Comparison of ENCODE assay signal across 15 cellular contexts in the genomic region with DNA sequence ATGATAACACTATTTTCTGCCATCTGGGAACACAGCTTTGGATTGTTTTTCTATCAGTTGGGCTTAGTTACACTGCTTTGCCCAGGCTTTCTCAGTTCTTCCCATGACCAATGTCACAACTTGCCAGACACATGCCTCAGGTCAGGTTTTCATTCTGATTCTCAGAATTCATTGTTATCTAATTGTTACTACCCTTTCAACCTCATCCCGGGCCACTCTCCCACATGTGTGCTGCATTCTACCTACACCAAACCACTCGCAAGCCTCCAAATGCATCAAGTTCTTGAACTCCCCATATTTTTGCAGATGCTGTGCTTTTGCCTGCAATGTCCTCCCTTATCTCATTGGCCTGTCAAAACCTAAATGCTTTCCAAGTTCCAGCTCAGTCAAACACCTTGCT. TPM values are rescaled to one million over a fixed set of nuclear protein-coding genes. Genes with fewer than 3 reads are reported as not detected.
"Had no signal": no experiment of that assay in that cellular context is flagged by ENCODE, and none has a peak within 500 bp of the region (broad histone marks: within the 10 kb centered on the region; RNA-seq: fewer than 3 reads in every experiment).

No MANE protein-coding gene starts in this region.

- DNase-seq: activated CD8-positive, alpha-beta memory T cell treated with anti-CD3 and anti-CD28 coated beads, Interleukin-2, amount 50 U/mL, for 4 hours; activated gamma-delta T cell; cerebellar nuclear complex; dermis blood vessel endothelial cell; kidney; left ventricle myocardium inferior; nephron progenitor cell; spleen; stimulated activated CD4-positive, alpha-beta T cell treated with anti-CD3 and anti-CD28 coated beads, Interleukin-1b, Interleukin-23, amount 100 ng/mL, for 48 hours; stimulated activated naive B cell treated with anti-CD40 and anti-IgM and Interleukin-4, amounts not matched to agents 10 μg/mL and 1 μg/mL and 100 μg/mL, for 72 hours; upper lobe of left lung had no signal

- H3K4me1 ChIP-seq: left ventricle myocardium inferior, spleen, upper lobe of left lung had no signal

- H3K36me3 ChIP-seq: left ventricle myocardium inferior, spleen, suprapubic skin, upper lobe of left lung had no signal

- ATAC-seq: sciatic nerve; stimulated activated naive B cell treated with anti-CD40 and anti-IgM and Interleukin-4, amounts not matched to agents 10 μg/mL and 1 μg/mL and 100 μg/mL, for 72 hours had no signal

- H3K27ac ChIP-seq: left ventricle myocardium inferior, spleen, suprapubic skin, upper lobe of left lung had no signal

- H3K4me1 Mint-ChIP-seq: nephron progenitor cell; stimulated activated naive B cell treated with anti-CD40 and anti-IgM and Interleukin-4, amounts not matched to agents 10 μg/mL and 1 μg/mL and 100 μg/mL, for 72 hours had no signal

- H3K9me3 Mint-ChIP-seq: memory B cell; nephron progenitor cell; stimulated activated naive B cell treated with anti-CD40 and anti-IgM and Interleukin-4, amounts not matched to agents 10 μg/mL and 1 μg/mL and 100 μg/mL, for 72 hours had no signal

- H3K9me3 ChIP-seq: left ventricle myocardium inferior, spleen, suprapubic skin, upper lobe of left lung had no signal

- H3K36me3 Mint-ChIP-seq: memory B cell; stimulated activated naive B cell treated with anti-CD40 and anti-IgM and Interleukin-4, amounts not matched to agents 10 μg/mL and 1 μg/mL and 100 μg/mL, for 72 hours had no signal

- H3K27ac Mint-ChIP-seq: memory B cell; nephron progenitor cell; stimulated activated naive B cell treated with anti-CD40 and anti-IgM and Interleukin-4, amounts not matched to agents 10 μg/mL and 1 μg/mL and 100 μg/mL, for 72 hours had no signal

- H3K27me3 Mint-ChIP-seq: stimulated activated naive B cell treated with anti-CD40 and anti-IgM and Interleukin-4, amounts not matched to agents 10 μg/mL and 1 μg/mL and 100 μg/mL, for 72 hours had no signal

- H3K4me3 Mint-ChIP-seq: memory B cell; nephron progenitor cell; stimulated activated naive B cell treated with anti-CD40 and anti-IgM and Interleukin-4, amounts not matched to agents 10 μg/mL and 1 μg/mL and 100 μg/mL, for 72 hours had no signal

- H3K4me3 ChIP-seq: left ventricle myocardium inferior, spleen, suprapubic skin, upper lobe of left lung had no signal

- H3K27me3 ChIP-seq: spleen, suprapubic skin, upper lobe of left lung had no signal

RNA-seq across cellular contexts. Expression of a gene that starts 36.3 kb away (rescaled TPM):
- total RNA-seq: osteoblast had no signal
